ENCODE assay signal across 8 cellular contexts in the genomic region with DNA sequence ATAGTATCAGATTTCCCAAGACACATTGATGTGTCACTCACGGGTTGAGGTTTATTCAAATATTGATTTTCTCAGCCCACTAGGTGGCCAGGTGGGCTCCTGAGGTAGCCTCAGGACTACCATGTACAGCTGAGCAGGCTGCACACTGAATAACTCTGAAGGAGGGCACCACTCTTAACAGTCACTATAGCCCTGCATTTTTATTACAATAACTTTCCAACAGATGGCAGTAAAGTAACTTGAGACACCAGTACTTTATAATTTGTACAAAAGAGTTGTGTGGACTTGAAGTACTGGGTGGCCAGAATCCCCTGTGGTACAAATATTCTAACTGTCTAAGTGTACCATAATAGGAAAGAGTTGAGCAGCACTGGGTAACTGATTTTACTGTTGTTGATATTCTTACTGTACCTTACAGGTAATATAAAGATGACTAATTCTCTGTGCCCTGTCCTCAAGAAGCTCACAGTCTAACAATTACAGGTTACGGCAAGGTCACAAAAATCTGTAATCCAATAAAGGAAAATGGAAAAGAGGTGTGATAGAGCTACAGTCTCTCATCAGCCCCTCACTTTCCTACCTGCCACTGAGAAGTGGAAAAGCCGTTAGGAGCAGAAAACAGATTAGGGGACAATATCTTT.
DNase-seq lines count a peak whose midpoint lies in the region; ATAC-seq, FAIRE-seq and TF ChIP-seq lines count a peak whose summit lies in the region.

No MANE protein-coding gene starts in this region.

- no peaks in the 10 kb centered on the region for H3K9me3 ChIP-seq in GM12878 (replicated peaks; ENCODE audit: control insufficient read depth, insufficient read depth, low read length)
- no peaks in the 10 kb centered on the region for H3K9me3 ChIP-seq in HepG2 (ENCODE audit: low read length)

- TF ChIP-seq CTCF in GM10248 (IDR thresholded peaks at IDR 0.05; ENCODE audit: control extremely low read depth, extremely low read depth, low read depth, missing control alignments) (peak; percentile 34), GM12878 (IDR thresholded peaks at IDR 0.05 in 2 of 3, conservative IDR thresholded peaks at IDR 0.05 in 1 of 3; ENCODE audit: control insufficient read depth in 2 of 3, extremely low read depth in 1 of 3, insufficient read depth in 1 of 3, low read depth in 3 of 3, low read length in 3 of 3) (peak in 2 of 3 experiments; percentile 51 to 57; a peak in 3 of 6 replicates), HepG2 (CRISPR knock-in tag; IDR thresholded peaks at IDR 0.05) (peak; percentile 53)

- no peak overlapping the region for H3K27ac ChIP-seq in GM12878 (ENCODE audit: control insufficient read depth, insufficient read depth)
- H3K27ac ChIP-seq in HepG2 (ENCODE audit: extremely low read length, insufficient read depth, low read length): peak overlapping the region; percentile 35

- H3K36me3 ChIP-seq in GM12878 (ENCODE audit: control insufficient read depth in 2 of 2, insufficient read depth in 2 of 2, low read length in 1 of 2): peaks cover 0 to 5% of the 10 kb centered on the region in 2 experiments; a peak in 3 of 4 replicates
- H3K36me3 ChIP-seq in HepG2 (replicated peaks in 1 of 2; ENCODE audit: control insufficient read depth in 1 of 2, insufficient read depth in 2 of 2, low read length in 2 of 2): peaks cover 10 to 14% of the 10 kb centered on the region in 2 experiments; a peak in 4 of 5 replicates

- no peaks in the 10 kb centered on the region for H3K79me2 ChIP-seq in GM12878 (ENCODE audit: control insufficient read depth, insufficient read depth, low read length)
- H3K79me2 ChIP-seq in HepG2 (ENCODE audit: insufficient read depth, low read length): peaks cover 2% of the 10 kb centered on the region

- 43% methylated on average over 3 of the region's 3 CpGs for WGBS in GM12878 (ENCODE audit: insufficient coverage, insufficient replicate concordance, low lambda C conversion rate, missing lambda C conversion rate)
- WGBS in HepG2 (ENCODE audit: low lambda C conversion rate): 72% methylated on average over 3 of the region's 3 CpGs

- intact Hi-C loops in GM12878 (cut with micrococcal nuclease; ENCODE audit: unreplicated experiment) (loop anchor here (1.0 to 5.0 kb wide), 3 partner anchors 97 to 631 kb away; no protein-coding TSS in a partner anchor), HepG2 (cut with micrococcal nuclease; ENCODE audit: unreplicated experiment) (loop anchor here (5.0 kb wide), 2 partner anchors 52 to 97 kb away; no protein-coding TSS in a partner anchor)

- peak; percentile 67 for TF ChIP-seq RAD21 in GM12878 (IDR thresholded peaks at IDR 0.05; ENCODE audit: insufficient read depth, low read depth, low read length)
- TF ChIP-seq RAD21 in HepG2 (CRISPR knock-in tag; IDR thresholded peaks at IDR 0.05): peak; percentile 32; the same call in 1 of the 2 replicates

- ATAC-seq in GM12878 (peak; percentile 86), HepG2 (peak; percentile 90), HG03571 (IDR thresholded peaks at IDR 0.05; ENCODE audit: unreplicated experiment) (no peak), GM18498 (IDR thresholded peaks at IDR 0.05; ENCODE audit: unreplicated experiment) (no peak)

- H3K4me1 ChIP-seq in GM12878 (ENCODE audit: control insufficient read depth, insufficient read depth, low read length) (no peaks in the 10 kb centered on the region), HepG2 (ENCODE audit: insufficient read depth, low read length) (peaks cover 51% of the 10 kb centered on the region)

- no peak overlapping the region for H3K4me3 ChIP-seq in GM12878
- H3K4me3 ChIP-seq in HepG2 (replicated peaks in 1 of 3; ENCODE audit: insufficient read depth in 1 of 3, low read depth in 2 of 3, low read length in 3 of 3): no peak overlapping the region

- FAIRE-seq in GM12878 (lab: Jason Lieb, UNC): no peak
- FAIRE-seq in HepG2 (lab: Jason Lieb, UNC): peak; percentile 72

- TF ChIP-seq POLR2A in GM12878 (IDR thresholded peaks at IDR 0.05; ENCODE audit: low read depth, low read length): no peak
- no peak for TF ChIP-seq POLR2A in HepG2 (IDR thresholded peaks at IDR 0.05; ENCODE audit: insufficient read depth in 1 of 2, low read depth in 2 of 2, low read length in 2 of 2)

- SMC1A ChIA-PET in GM12878 (lab: Charles Lee; ENCODE audit: uncharacterized antibody, unreplicated experiment): interaction anchor here (1.0 to 1.9 kb wide), 9 partner anchors 10 to 632 kb away, joined by 3 to 6 read pairs (median 4); no protein-coding TSS in a partner anchor

- H4K20me1 ChIP-seq in GM12878 (ENCODE audit: control insufficient read depth, insufficient read depth): no peaks in the 10 kb centered on the region
- peaks cover 4% of the 10 kb centered on the region for H4K20me1 ChIP-seq in HepG2 (ENCODE audit: insufficient read depth, low read length)

- POLR2A ChIA-PET in GM10248 (lab: Yijun Ruan, JAX): no interaction called here
- POLR2A ChIA-PET in GM12878 (lab: Charles Lee): no interaction called here
- POLR2A ChIA-PET in HepG2 (lab: Yijun Ruan, JAX): interaction anchor here (0.7 to 2.8 kb wide), 3 partner anchors 76 to 101 kb away, joined by 3 to 14 read pairs (median 4); partner anchors contain the start of genes ETFA and ISL2

- in situ Hi-C loops in ACHN (cut with HindIII; ENCODE audit: low pct_ligation_motif_present, low pct_unique_long_range_greater_than_20kb, low sequenced_read_pairs) (no loop called here), GM12878 (cut with MboI) (no loop called here), HepG2 (cut with HindIII; ENCODE audit: extremely low pct_ligation_motif_present, low pct_unique_long_range_greater_than_20kb) (loop anchor here (5.0 kb wide), 1 partner anchor 97 kb away; no protein-coding TSS in a partner anchor)

- H3K27me3 ChIP-seq in GM12878 (replicated peaks in 1 of 2; ENCODE audit: control insufficient read depth in 2 of 2, insufficient read depth in 2 of 2, low read length in 1 of 2) (no peaks in the 10 kb centered on the region), HepG2 (ENCODE audit: control insufficient read depth in 1 of 2, insufficient read depth in 2 of 2, low read length in 2 of 2) (no peaks in the 10 kb centered on the region)

- no peak overlapping the region for H3K4me2 ChIP-seq in GM12878 (ENCODE audit: control insufficient read depth, insufficient read depth)
- no peak overlapping the region for H3K4me2 ChIP-seq in HepG2 (ENCODE audit: low read depth, low read length)

- H3K9ac ChIP-seq in GM12878 (ENCODE audit: control insufficient read depth, insufficient read depth, low read length) (no peak overlapping the region), HepG2 (ENCODE audit: insufficient read depth, low read depth, low read length) (no peak overlapping the region)

- RAD21 ChIA-PET in GM12878 (lab: Charles Lee; ENCODE audit: unreplicated experiment): interaction anchor here (0.7 to 1.0 kb wide), 2 partner anchors 100 to 631 kb away, joined by 3 to 4 read pairs; no protein-coding TSS in a partner anchor

- TF ChIP-seq EP300 in GM12878 (IDR thresholded peaks at IDR 0.05; ENCODE audit: borderline replicate concordance in 1 of 2, control insufficient read depth in 1 of 2, low read depth in 2 of 2, low read length in 2 of 2): no peak
- no peak for TF ChIP-seq EP300 in HepG2 (IDR thresholded peaks at IDR 0.05; ENCODE audit: low read depth in 2 of 2, low read length in 2 of 2)
- no peak for TF ChIP-seq EP300 in HepG2 (CRISPR knock-in tag; IDR thresholded peaks at IDR 0.05; ENCODE audit: borderline replicate concordance)

- CTCF ChIA-PET in GM10248 (lab: Yijun Ruan, JAX) (interaction anchor here (0.8 to 2.4 kb wide), 22 partner anchors 9 to 787 kb away, joined by 3 to 10 read pairs (median 4); partner anchors contain the start of gene ETFA), GM12878 (lab: Yijun Ruan, JAX) (interaction anchor here (0.7 to 5.4 kb wide), 20 partner anchors 8 to 632 kb away, joined by 3 to 21 read pairs (median 4); no protein-coding TSS in a partner anchor), HepG2 (lab: Yijun Ruan, JAX; ENCODE audit: low intra/inter-chr PET ratio, low total read pairs) (interaction anchor here (1.0 kb wide), 1 partner anchor 606 kb away, joined by 3 read pairs; no protein-coding TSS in a partner anchor)

- no peak overlapping the region for H2AFZ ChIP-seq in GM12878 (ENCODE audit: control insufficient read depth, low read depth, low read length)
- no peak overlapping the region for H2AFZ ChIP-seq in HepG2 (ENCODE audit: low read length)

- DNase-seq in ACHN (peak; percentile 49), GM10248 (ENCODE audit: extremely low spot score) (peak; percentile 26), NCI-H2227 treated with DMSO at 0.1 percent for 48 hours (lab: John Stamatoyannopoulos, UW) (peak; percentile 56), GM12878 (ENCODE audit: low read depth, low spot score) (no peak), HepG2 (ENCODE audit: low spot score) (peak; percentile 42), cortex of kidney (lab: John Stamatoyannopoulos, UW) (no peak)

- BruUV-seq in GM12878 (replicated peaks; lab: Mats Ljungman, UMichigan) (no TSS peak), HepG2 (replicated peaks; lab: Mats Ljungman, UMichigan) (no TSS peak)

TF ChIP-seq in GM12878, 131 proteins besides CTCF, POLR2A, EP300 and RAD21:
- TF ChIP-seq KLF5 (IDR thresholded peaks at IDR 0.05; ENCODE audit: partially characterized antibody) (no peak), SMC3 (IDR thresholded peaks at IDR 0.05; ENCODE audit: borderline replicate concordance, low read length) (peak; percentile 50; the same call in 1 of the 2 replicates)

TF ChIP-seq in HepG2, 621 proteins besides CTCF, POLR2A, EP300 and RAD21 (continues in another document):
- TF ChIP-seq TGIF2 (CRISPR knock-in tag; IDR thresholded peaks at IDR 0.05) (no peak), NRL (CRISPR knock-in tag; IDR thresholded peaks at IDR 0.05; ENCODE audit: borderline replicate concordance) (no peak), ZNF264 (CRISPR knock-in tag; IDR thresholded peaks at IDR 0.05) (no peak), SMC3 (IDR thresholded peaks at IDR 0.05; ENCODE audit: low read length) (peak; percentile 39), SOX5 (CRISPR knock-in tag; IDR thresholded peaks at IDR 0.05; ENCODE audit: borderline replicate concordance) (0 out of 2 replicates have a peak, but pooled peaks have one; percentile 10)
- TF ChIP-seq, protein P1, sequence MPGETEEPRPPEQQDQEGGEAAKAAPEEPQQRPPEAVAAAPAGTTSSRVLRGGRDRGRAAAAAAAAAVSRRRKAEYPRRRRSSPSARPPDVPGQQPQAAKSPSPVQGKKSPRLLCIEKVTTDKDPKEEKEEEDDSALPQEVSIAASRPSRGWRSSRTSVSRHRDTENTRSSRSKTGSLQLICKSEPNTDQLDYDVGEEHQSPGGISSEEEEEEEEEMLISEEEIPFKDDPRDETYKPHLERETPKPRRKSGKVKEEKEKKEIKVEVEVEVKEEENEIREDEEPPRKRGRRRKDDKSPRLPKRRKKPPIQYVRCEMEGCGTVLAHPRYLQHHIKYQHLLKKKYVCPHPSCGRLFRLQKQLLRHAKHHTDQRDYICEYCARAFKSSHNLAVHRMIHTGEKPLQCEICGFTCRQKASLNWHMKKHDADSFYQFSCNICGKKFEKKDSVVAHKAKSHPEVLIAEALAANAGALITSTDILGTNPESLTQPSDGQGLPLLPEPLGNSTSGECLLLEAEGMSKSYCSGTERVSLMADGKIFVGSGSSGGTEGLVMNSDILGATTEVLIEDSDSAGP (CRISPR knock-in tag; IDR thresholded peaks at IDR 0.05; ENCODE audit: borderline replicate concordance): no peak

Comparison
In these comparisons a context has a peak if more than half of its experiments do, and no peak if none do; other contexts are left out.
1. DNase-seq: peak in ACHN (single experiment), GM10248 (single experiment), NCI-H2227 treated with DMSO at 0.1 percent for 48 hours (single experiment) and HepG2 (single experiment); none in GM12878 (single experiment) and cortex of kidney (single experiment).
2. ATAC-seq: peak in GM12878 (single experiment) and HepG2 (single experiment); none in HG03571 (single experiment) and GM18498 (single experiment).
3. Peak in every context shown above with its lines, with median percentiles within 50 percentile points of each other: CTCF ChIP-seq.